In genomic region chr17:80852476-80853015, GRCh38 we compare ENCODE assay signal across 1 cellular context.
TF ChIP-seq lines count a peak whose summit lies in the region.

No MANE protein-coding gene starts in this region.

TF ChIP-seq in WTC11, 78 proteins besides CTCF, POLR2A, EP300 and RAD21 (continued from another document):
- TF ChIP-seq HMGXB4 (CRISPR knock-in tag; IDR thresholded peaks at IDR 0.05) = no peak
- TF ChIP-seq ZNF317 (CRISPR knock-in tag; IDR thresholded peaks at IDR 0.05; ENCODE audit: borderline replicate concordance, low read depth) = no peak
- TF ChIP-seq GRHL2 (CRISPR knock-in tag; IDR thresholded peaks at IDR 0.05; ENCODE audit: insufficient replicate concordance, severe bottlenecking) = no peak
- TF ChIP-seq ZNF416 (CRISPR knock-in tag; IDR thresholded peaks at IDR 0.05) = no peak
- no peak for TF ChIP-seq FOXP1 (CRISPR knock-in tag; IDR thresholded peaks at IDR 0.05; ENCODE audit: borderline replicate concordance)
- no peak for TF ChIP-seq PRRX2 (CRISPR knock-in tag; IDR thresholded peaks at IDR 0.05)
- no peak for TF ChIP-seq ZSCAN18 (CRISPR knock-in tag; IDR thresholded peaks at IDR 0.05)
- no peak for TF ChIP-seq ZNF425 (CRISPR knock-in tag; conservative IDR thresholded peaks at IDR 0.05)
- no peak for TF ChIP-seq PRDM15 (CRISPR knock-in tag; IDR thresholded peaks at IDR 0.05)
- no peak for TF ChIP-seq AR (CRISPR knock-in tag; IDR thresholded peaks at IDR 0.05)
- no peak for TF ChIP-seq E2F5 (CRISPR knock-in tag; IDR thresholded peaks at IDR 0.05)
- TF ChIP-seq ZNF512 (CRISPR knock-in tag; IDR thresholded peaks at IDR 0.05; ENCODE audit: borderline replicate concordance) = no peak
- TF ChIP-seq RORB (CRISPR knock-in tag; IDR thresholded peaks at IDR 0.05) = no peak
- TF ChIP-seq STAT6 (CRISPR knock-in tag; conservative IDR thresholded peaks at IDR 0.05; ENCODE audit: low read depth) = no peak
- no peak for TF ChIP-seq SOX15 (CRISPR knock-in tag; IDR thresholded peaks at IDR 0.05)
- TF ChIP-seq ZMAT4 (CRISPR knock-in tag; IDR thresholded peaks at IDR 0.05) = no peak
- no peak for TF ChIP-seq FOXK1 (CRISPR knock-in tag; IDR thresholded peaks at IDR 0.05)
